24 cellular contexts compared by ENCODE assay signal in genomic region chrX:10095698-10096432, GRCh38.
DNase-seq lines count a peak whose midpoint lies in the region; ATAC-seq and TF ChIP-seq lines count a peak whose summit lies in the region.
"Had no signal": no experiment of that assay in that cellular context is flagged by ENCODE, and none has a peak within 500 bp of the region (broad histone marks: within the 10 kb centered on the region; RNA-seq: fewer than 3 reads in every experiment).

No MANE protein-coding gene starts in this region.

- no peaks in the 10 kb centered on the region for H3K27me3 Mint-ChIP-seq in activated CD8-positive, alpha-beta memory T cell treated with anti-CD3 and anti-CD28 coated beads, Interleukin-2, amount 10 ng/mL, durations not matched to agents 7 days and 5 days
- no peaks in the 10 kb centered on the region for H3K27me3 Mint-ChIP-seq in CD8-positive, alpha-beta memory T cell
- no peaks in the 10 kb centered on the region for H3K27me3 Mint-ChIP-seq in activated T-helper 1 cell treated with anti-CD3 and anti-CD28 coated beads, Interleukin-12 subunit alpha, Interleukin-12 subunit beta, Interleukin-2, Interleukin-4 antibody, amounts not matched to agents 30 ng/mL and 10 ng/mL and 1 ng/mL, durations not matched to agents 14 hours and 24 hours and 36 hours (ENCODE audit: insufficient read depth)
- H3K27me3 Mint-ChIP-seq in neural crest cell (ENCODE audit: low read depth) = no peaks in the 10 kb centered on the region

- no peaks in the 10 kb centered on the region for H3K36me3 ChIP-seq in CD8-positive, alpha-beta memory T cell (ENCODE audit: insufficient read depth, low read length)

- no peaks in the 10 kb centered on the region for H3K9me3 ChIP-seq in CD8-positive, alpha-beta memory T cell (ENCODE audit: low read length)
- H3K9me3 ChIP-seq: body of pancreas, sigmoid colon had no signal

- H3K4me3 Mint-ChIP-seq in activated CD8-positive, alpha-beta memory T cell treated with anti-CD3 and anti-CD28 coated beads, Interleukin-2, amount 10 ng/mL, durations not matched to agents 7 days and 5 days = no peak overlapping the region
- peak overlapping the region in 2 of 7 donors; percentile 6 to 58 for H3K4me3 Mint-ChIP-seq in CD8-positive, alpha-beta memory T cell
- peak overlapping the region; percentile 24 for H3K4me3 Mint-ChIP-seq in activated T-helper 1 cell treated with anti-CD3 and anti-CD28 coated beads, Interleukin-12 subunit alpha, Interleukin-12 subunit beta, Interleukin-2, Interleukin-4 antibody, amounts not matched to agents 30 ng/mL and 10 ng/mL and 1 ng/mL, durations not matched to agents 14 hours and 24 hours and 36 hours
- H3K4me3 Mint-ChIP-seq in neural crest cell = no peak overlapping the region
- H3K4me3 Mint-ChIP-seq: CD14-positive monocyte, HFFc6 had no signal

- H3K27ac ChIP-seq in CD8-positive, alpha-beta memory T cell (ENCODE audit: low read depth, low read length) = no peak overlapping the region
- H3K27ac ChIP-seq: body of pancreas, hepatocyte, KMS-11, sigmoid colon, SK-N-MC had no signal

- no peaks in the 10 kb centered on the region for H3K27me3 ChIP-seq in CD8-positive, alpha-beta memory T cell (ENCODE audit: insufficient read depth, low read length, poor library complexity, severe bottlenecking)
- H3K27me3 ChIP-seq: body of pancreas, hepatocyte, sigmoid colon had no signal

- ATAC-seq in activated CD8-positive, alpha-beta memory T cell treated with anti-CD3 and anti-CD28 coated beads, Interleukin-2, amount 10 ng/mL, durations not matched to agents 7 days and 5 days = no peak
- ATAC-seq in HG03196 (IDR thresholded peaks at IDR 0.05; ENCODE audit: unreplicated experiment) (no peak), HG02840 (IDR thresholded peaks at IDR 0.05; ENCODE audit: low FRiP score, unreplicated experiment) (no peak)
- ATAC-seq: body of pancreas, esophagus mucosa had no signal

- POLR2A ChIA-PET in CD8-positive, alpha-beta memory T cell (lab: Charles Lee) = no interaction called here

- peaks cover 31% of the 10 kb centered on the region for H3K36me3 Mint-ChIP-seq in activated CD8-positive, alpha-beta memory T cell treated with anti-CD3 and anti-CD28 coated beads, Interleukin-2, amount 10 ng/mL, durations not matched to agents 7 days and 5 days
- peaks cover 0 to 35% (median 0%) of the 10 kb centered on the region in 3 donors for H3K36me3 Mint-ChIP-seq in CD8-positive, alpha-beta memory T cell
- peaks cover 32% of the 10 kb centered on the region for H3K36me3 Mint-ChIP-seq in activated T-helper 1 cell treated with anti-CD3 and anti-CD28 coated beads, Interleukin-12 subunit alpha, Interleukin-12 subunit beta, Interleukin-2, Interleukin-4 antibody, amounts not matched to agents 30 ng/mL and 10 ng/mL and 1 ng/mL, durations not matched to agents 14 hours and 24 hours and 36 hours (ENCODE audit: low read depth)
- H3K36me3 Mint-ChIP-seq in neural crest cell (ENCODE audit: low read depth) = peaks cover 36% of the 10 kb centered on the region

- peaks cover 38% of the 10 kb centered on the region for H3K4me1 Mint-ChIP-seq in activated CD8-positive, alpha-beta memory T cell treated with anti-CD3 and anti-CD28 coated beads, Interleukin-2, amount 10 ng/mL, durations not matched to agents 7 days and 5 days
- peaks cover 30 to 49% (median 46%) of the 10 kb centered on the region in 3 donors for H3K4me1 Mint-ChIP-seq in CD8-positive, alpha-beta memory T cell
- H3K4me1 Mint-ChIP-seq in activated T-helper 1 cell treated with anti-CD3 and anti-CD28 coated beads, Interleukin-12 subunit alpha, Interleukin-12 subunit beta, Interleukin-2, Interleukin-4 antibody, amounts not matched to agents 30 ng/mL and 10 ng/mL and 1 ng/mL, durations not matched to agents 14 hours and 24 hours and 36 hours (ENCODE audit: low read depth) = peaks cover 34% of the 10 kb centered on the region
- no peaks in the 10 kb centered on the region for H3K4me1 Mint-ChIP-seq in neural crest cell

- no peak for DNase-seq in activated CD8-positive, alpha-beta memory T cell treated with anti-CD3 and anti-CD28 coated beads, Interleukin-2, amount 10 ng/mL, durations not matched to agents 7 days and 5 days
- no peak for DNase-seq in activated CD8-positive, alpha-beta memory T cell treated with anti-CD3 and anti-CD28 coated beads, Interleukin-2, amount 50 U/mL, for 48 hours
- DNase-seq in CD8-positive, alpha-beta memory T cell = peak in 1 of 5 donors; percentile 22
- DNase-seq in activated T-helper 1 cell treated with anti-CD3 and anti-CD28 coated beads, Interleukin-12 subunit alpha, Interleukin-12 subunit beta, Interleukin-2, Interleukin-4 antibody, amounts not matched to agents 30 ng/mL and 10 ng/mL and 1 ng/mL, durations not matched to agents 14 hours and 24 hours and 36 hours (ENCODE audit: low spot score) = no peak
- DNase-seq in neural crest cell (ENCODE audit: low read depth, low spot score) (no peak), cerebellar cortex (ENCODE audit: low spot score) (no peak)
- DNase-seq: activated CD8-positive, alpha-beta memory T cell treated with anti-CD3 and anti-CD28 coated beads, Interleukin-2, amount 50 U/mL, for 4 hours; body of pancreas; effector memory CD4-positive, alpha-beta T cell; foreskin melanocyte; HFFc6; MV-4-11; NCI-H1694; NCI-H2171; NCI-H524 treated with DMSO at 0.1 percent for 48 hours; sigmoid colon; stimulated activated CD4-positive, alpha-beta T cell treated with anti-CD3 and anti-CD28 coated beads, Interleukin-15, amount 100 ng/mL, for 24 hours had no signal

- H3K27ac Mint-ChIP-seq in activated CD8-positive, alpha-beta memory T cell treated with anti-CD3 and anti-CD28 coated beads, Interleukin-2, amount 10 ng/mL, durations not matched to agents 7 days and 5 days = peak overlapping the region; percentile 3
- peak overlapping the region in 6 of 8 donors; percentile 3 to 78 (median 44) for H3K27ac Mint-ChIP-seq in CD8-positive, alpha-beta memory T cell
- H3K27ac Mint-ChIP-seq in activated T-helper 1 cell treated with anti-CD3 and anti-CD28 coated beads, Interleukin-12 subunit alpha, Interleukin-12 subunit beta, Interleukin-2, Interleukin-4 antibody, amounts not matched to agents 30 ng/mL and 10 ng/mL and 1 ng/mL, durations not matched to agents 14 hours and 24 hours and 36 hours = peak overlapping the region; percentile 59
- H3K27ac Mint-ChIP-seq in neural crest cell (ENCODE audit: unreplicated experiment) = peak overlapping the region; percentile 78
- H3K27ac Mint-ChIP-seq: HFFc6 had no signal

- CTCF ChIA-PET in activated CD8-positive, alpha-beta memory T cell treated with anti-CD3 and anti-CD28 coated beads, Interleukin-2, amount 10 ng/mL, durations not matched to agents 7 days and 5 days (lab: Charles Lee) = interaction anchor here (1.0 to 4.0 kb wide), 7 partner anchors 8 to 100 kb away, joined by 3 to 19 read pairs (median 4); no protein-coding TSS in a partner anchor
- CTCF ChIA-PET in CD8-positive, alpha-beta memory T cell (lab: Charles Lee) = interaction anchor here (0.9 to 1.5 kb wide), 3 partner anchors 11 to 23 kb away, joined by 3 to 4 read pairs (median 3); no protein-coding TSS in a partner anchor

- intact Hi-C loops in activated T-helper 1 cell treated with anti-CD3 and anti-CD28 coated beads, Interleukin-12 subunit alpha, Interleukin-12 subunit beta, Interleukin-2, Interleukin-4 antibody, amounts not matched to agents 30 ng/mL and 10 ng/mL and 1 ng/mL, durations not matched to agents 14 hours and 24 hours and 36 hours (cut with micrococcal nuclease) = loop anchor here (5.0 to 10.0 kb wide), 2 partner anchors 634 to 1669 kb away; no protein-coding TSS in a partner anchor

- no peak overlapping the region for H3K4me3 ChIP-seq in CD8-positive, alpha-beta memory T cell (ENCODE audit: low read length)
- H3K4me3 ChIP-seq: body of pancreas, hepatocyte, sigmoid colon, SK-N-MC had no signal

- peaks cover 28% of the 10 kb centered on the region for H3K4me1 ChIP-seq in CD8-positive, alpha-beta memory T cell (ENCODE audit: insufficient read depth, low read length)

- TF ChIP-seq CTCF in neural crest cell (conservative IDR thresholded peaks at IDR 0.05) = no peak

- H3K9me3 Mint-ChIP-seq in activated CD8-positive, alpha-beta memory T cell treated with anti-CD3 and anti-CD28 coated beads, Interleukin-2, amount 10 ng/mL, durations not matched to agents 7 days and 5 days (ENCODE audit: low read depth) = no peaks in the 10 kb centered on the region
- no peaks in the 10 kb centered on the region for H3K9me3 Mint-ChIP-seq in CD8-positive, alpha-beta memory T cell
- no peaks in the 10 kb centered on the region for H3K9me3 Mint-ChIP-seq in activated T-helper 1 cell treated with anti-CD3 and anti-CD28 coated beads, Interleukin-12 subunit alpha, Interleukin-12 subunit beta, Interleukin-2, Interleukin-4 antibody, amounts not matched to agents 30 ng/mL and 10 ng/mL and 1 ng/mL, durations not matched to agents 14 hours and 24 hours and 36 hours
- H3K9me3 Mint-ChIP-seq in neural crest cell = peaks cover 13% of the 10 kb centered on the region
- H3K9me3 Mint-ChIP-seq: HFFc6 had no signal

Comparison
In these comparisons a context has a peak if more than half of its experiments do, and no peak if none do; other contexts are left out.
1. H3K27ac Mint-ChIP-seq: peak in every context shown above with its lines; median percentile 78 in neural crest cell; 59 in activated T-helper 1 cell treated with anti-CD3 and anti-CD28 coated beads, Interleukin-12 subunit alpha, Interleukin-12 subunit beta, Interleukin-2, Interleukin-4 antibody, amounts not matched to agents 30 ng/mL and 10 ng/mL and 1 ng/mL, durations not matched to agents 14 hours and 24 hours and 36 hours; 44 in CD8-positive, alpha-beta memory T cell; 3 in activated CD8-positive, alpha-beta memory T cell treated with anti-CD3 and anti-CD28 coated beads, Interleukin-2, amount 10 ng/mL, durations not matched to agents 7 days and 5 days.